In the genomic region with DNA sequence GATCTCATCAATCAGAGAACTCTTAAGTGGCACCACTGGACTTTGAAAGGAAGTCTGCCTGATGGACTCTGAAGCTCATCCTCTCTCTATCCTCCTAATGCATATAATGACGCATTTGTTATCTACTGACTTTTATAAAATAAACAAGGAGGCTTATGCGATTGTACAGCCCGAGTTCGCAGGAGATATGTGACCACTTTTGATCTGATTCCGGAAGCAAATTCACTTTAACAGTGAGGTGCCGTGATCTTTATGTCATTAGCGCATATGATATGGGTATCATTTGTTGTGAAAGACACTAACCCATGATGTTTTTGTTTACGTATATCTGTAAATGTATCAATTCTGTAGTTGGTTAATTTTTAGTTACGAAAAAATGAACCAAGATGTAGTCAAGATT, we compare ENCODE assay signal across 8 cellular contexts. TPM values are rescaled to one million over a fixed set of nuclear protein-coding genes. Genes with fewer than 3 reads are reported as not detected.
DNase-seq lines count a peak whose midpoint lies in the region; ATAC-seq and TF ChIP-seq lines count a peak whose summit lies in the region.

No MANE protein-coding gene starts in this region.

- POLR2A ChIA-PET in activated CD4-positive, alpha-beta T cell treated with anti-CD3 and anti-CD28 coated beads, Interleukin-2, amount 10 ng/mL, durations not matched to agents 7 days and 5 days (lab: Charles Lee): no interaction called here

- TF ChIP-seq POLR2A in esophagus squamous epithelium (IDR thresholded peaks at IDR 0.05): no peak

- WGBS in esophagus squamous epithelium, 2 donors: 5 to 15% methylated on average over 9 of the region's 9 CpGs

- H3K4me3 ChIP-seq in esophagus squamous epithelium: peak overlapping the region; percentile 69 to 98 (median 73)
- peak overlapping the region; percentile 100 for H3K4me3 ChIP-seq in retinal pigment epithelial cell (ENCODE audit: low read length)

- CTCF ChIA-PET in activated CD4-positive, alpha-beta T cell treated with anti-CD3 and anti-CD28 coated beads, Interleukin-2, amount 10 ng/mL, durations not matched to agents 7 days and 5 days (lab: Charles Lee): interaction anchor here (0.6 to 1.3 kb wide), 3 partner anchors 13 to 266 kb away, joined by 3 read pairs; no protein-coding TSS in a partner anchor

- peaks cover 0 to 19% (median 0%) of the 10 kb centered on the region in 3 donors for H3K36me3 ChIP-seq in esophagus squamous epithelium

- H3K27me3 ChIP-seq in esophagus squamous epithelium: no peaks in the 10 kb centered on the region

- H3K27ac ChIP-seq in esophagus squamous epithelium: peak overlapping the region; percentile 88 to 98 (median 91)

- DNase-seq in activated CD4-positive, alpha-beta T cell treated with anti-CD3 and anti-CD28 coated beads, Interleukin-2, amount 10 ng/mL, durations not matched to agents 7 days and 5 days: no peak
- DNase-seq in activated CD4-positive, alpha-beta T cell treated with anti-CD3 and anti-CD28 coated beads for 48 hours: no peak
- DNase-seq in SK-MEL-5 (ENCODE audit: low read depth, low spot score): peak; percentile 32
- no peak for DNase-seq in esophagus squamous epithelium (lab: John Stamatoyannopoulos, UW)
- DNase-seq in retinal pigment epithelial cell (ENCODE audit: low read depth): no peak
- DNase-seq in NCI-H1105 (lab: John Stamatoyannopoulos, UW): no peak
- no peak for DNase-seq in SKM-1 treated with dmso at 0.1 percent for 144 hours (lab: John Stamatoyannopoulos, UW; ENCODE audit: unreplicated experiment)
- no peak for DNase-seq in left lobe of liver (ENCODE audit: low spot score)

- TF ChIP-seq CTCF in esophagus squamous epithelium (IDR thresholded peaks at IDR 0.05): no peak
- TF ChIP-seq CTCF in retinal pigment epithelial cell (conservative IDR thresholded peaks at IDR 0.05; ENCODE audit: low read depth, low read length): no peak

- H3K9me3 Mint-ChIP-seq in activated CD4-positive, alpha-beta T cell treated with anti-CD3 and anti-CD28 coated beads, Interleukin-2, amount 10 ng/mL, durations not matched to agents 7 days and 5 days: no peaks in the 10 kb centered on the region

- H3K4me3 Mint-ChIP-seq in activated CD4-positive, alpha-beta T cell treated with anti-CD3 and anti-CD28 coated beads, Interleukin-2, amount 10 ng/mL, durations not matched to agents 7 days and 5 days: peak overlapping the region; percentile 96

- H3K4me1 Mint-ChIP-seq in activated CD4-positive, alpha-beta T cell treated with anti-CD3 and anti-CD28 coated beads, Interleukin-2, amount 10 ng/mL, durations not matched to agents 7 days and 5 days: peaks cover 47% of the 10 kb centered on the region

- H3K27me3 Mint-ChIP-seq in activated CD4-positive, alpha-beta T cell treated with anti-CD3 and anti-CD28 coated beads, Interleukin-2, amount 10 ng/mL, durations not matched to agents 7 days and 5 days: peaks cover 5% of the 10 kb centered on the region

- H3K27ac Mint-ChIP-seq in activated CD4-positive, alpha-beta T cell treated with anti-CD3 and anti-CD28 coated beads, Interleukin-2, amount 10 ng/mL, durations not matched to agents 7 days and 5 days: peak overlapping the region; percentile 91

- H3K36me3 Mint-ChIP-seq in activated CD4-positive, alpha-beta T cell treated with anti-CD3 and anti-CD28 coated beads, Interleukin-2, amount 10 ng/mL, durations not matched to agents 7 days and 5 days (ENCODE audit: low read depth): peaks cover 13% of the 10 kb centered on the region

- ATAC-seq in left lobe of liver: no peak

- peaks cover 0 to 41% (median 23%) of the 10 kb centered on the region in 3 donors for H3K4me1 ChIP-seq in esophagus squamous epithelium

- in situ Hi-C loops in SK-MEL-5 (cut with HindIII; ENCODE audit: low pct_unique_long_range_greater_than_20kb, low sequenced_read_pairs): no loop called here

- H3K9me3 ChIP-seq in esophagus squamous epithelium: no peaks in the 10 kb centered on the region

- intact Hi-C loops in esophagus squamous epithelium (cut with DNase I): loop anchor here (10.0 kb wide), 1 partner anchor 498 kb away; no protein-coding TSS in a partner anchor

RNA-seq across cellular contexts. Expression of a gene that starts 0.4 kb away (rescaled TPM):
- 10 to 100 TPM; 39.2 to 44.2 TPM for total RNA-seq in activated CD4-positive, alpha-beta T cell treated with anti-CD3 and anti-CD28 coated beads, Interleukin-2, amount 10 ng/mL, durations not matched to agents 7 days and 5 days
- 19.9 and 25.1 TPM in 2 replicates for total RNA-seq in SK-MEL-5 (2014; rRNA removed; shearing (Covaris generic))
- 12.2 and 16.9 TPM in 2 replicates for polyA plus RNA-seq in SK-MEL-5 (2015; cell fraction: cytosol; rRNA removed)
- 26.9 and 30.3 TPM in 2 replicates for polyA plus RNA-seq in SK-MEL-5 (2015; cell fraction: nucleus; rRNA removed)
- total RNA-seq in esophagus squamous epithelium (10 to 100 TPM; 15.2 to 19.6 (median 16.5) TPM), left lobe of liver (15.5 TPM)

RNA-seq across cellular contexts. Expression of a gene that starts 53.6 kb away (rescaled TPM):
- 100 to 1,000 TPM; 116 to 128 TPM for total RNA-seq in activated CD4-positive, alpha-beta T cell treated with anti-CD3 and anti-CD28 coated beads, Interleukin-2, amount 10 ng/mL, durations not matched to agents 7 days and 5 days
- 59.6 and 72.0 TPM in 2 replicates for total RNA-seq in SK-MEL-5 (2014; rRNA removed; shearing (Covaris generic))
- 68.4 and 76.5 TPM in 2 replicates for polyA plus RNA-seq in SK-MEL-5 (2015; cell fraction: cytosol; rRNA removed)
- 227 and 246 TPM in 2 replicates for polyA plus RNA-seq in SK-MEL-5 (2015; cell fraction: nucleus; rRNA removed)
- 100 to 1,000 TPM in 2 of 4 donors, 10 to 100 TPM in 2; 65.0 to 115 (median 92.5) TPM for total RNA-seq in esophagus squamous epithelium
- total RNA-seq in left lobe of liver: 38.7 TPM
